ENCODE assay signal across 14 cellular contexts in the genomic region with DNA sequence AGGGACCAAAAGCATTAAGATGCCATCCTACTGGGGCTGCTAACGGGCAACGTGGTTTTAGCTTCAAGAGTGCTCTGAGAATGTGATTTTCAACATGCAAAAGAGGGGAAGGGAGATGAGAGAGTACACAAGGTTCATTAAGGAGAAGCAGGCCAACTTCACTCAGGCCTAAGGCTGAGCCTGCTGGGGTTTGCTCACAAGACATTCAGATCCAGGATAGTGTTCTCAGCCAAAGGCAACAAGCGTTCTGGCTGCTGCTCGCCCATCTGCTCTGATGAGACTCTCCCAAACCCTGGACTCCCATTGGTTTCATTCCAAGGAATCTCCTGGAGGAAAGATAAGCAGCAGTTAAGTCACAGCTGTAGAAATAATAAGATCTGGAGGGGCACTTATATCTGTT. TPM values are rescaled to one million over a fixed set of nuclear protein-coding genes. Genes with fewer than 3 reads are reported as not detected.
DNase-seq lines count a peak whose midpoint lies in the region; ATAC-seq and TF ChIP-seq lines count a peak whose summit lies in the region.
"Had no signal": no experiment of that assay in that cellular context is flagged by ENCODE, and none has a peak within 500 bp of the region (broad histone marks: within the 10 kb centered on the region; RNA-seq: fewer than 3 reads in every experiment).

No MANE protein-coding gene starts in this region.

- no peak overlapping the region for H3K4me2 ChIP-seq in PC-3 (ENCODE audit: low read length)

- intact Hi-C loops in left cardiac atrium (cut with DNase I): no loop called here
- intact Hi-C loops in PC-3 (cut with micrococcal nuclease): no loop called here

- no peaks in the 10 kb centered on the region for H3K4me1 Mint-ChIP-seq in activated CD4-positive, alpha-beta T cell treated with anti-CD3 and anti-CD28 coated beads, Interleukin-2, amount 10 ng/mL, durations not matched to agents 7 days and 5 days
- H3K4me1 Mint-ChIP-seq: activated naive CD4-positive, alpha-beta T cell treated with anti-CD3 and anti-CD28 coated beads, Interleukin-2, amount 10 ng/mL, durations not matched to agents 7 days and 5 days had no signal

- no peak overlapping the region for H2AFZ ChIP-seq in PC-3 (ENCODE audit: low read length)

- no peak overlapping the region for H3K4me3 Mint-ChIP-seq in activated CD4-positive, alpha-beta T cell treated with anti-CD3 and anti-CD28 coated beads, Interleukin-2, amount 10 ng/mL, durations not matched to agents 7 days and 5 days
- H3K4me3 Mint-ChIP-seq: activated naive CD4-positive, alpha-beta T cell treated with anti-CD3 and anti-CD28 coated beads, Interleukin-2, amount 10 ng/mL, durations not matched to agents 7 days and 5 days had no signal

- H3K9me2 ChIP-seq in PC-3 (replicated peaks; ENCODE audit: low read length): no peaks in the 10 kb centered on the region

- H3K9me3 ChIP-seq in PC-3 (ENCODE audit: low read length): no peaks in the 10 kb centered on the region
- H3K9me3 ChIP-seq in HAP-1: no peaks in the 10 kb centered on the region
- H3K9me3 ChIP-seq: BE2C had no signal

- BruUV-seq in PC-3 (replicated peaks; lab: Mats Ljungman, UMichigan): no TSS peak

- H3K9ac ChIP-seq in PC-3 (ENCODE audit: low read length): no peak overlapping the region

- no peak for TF ChIP-seq CTCF in PC-3 (conservative IDR thresholded peaks at IDR 0.05; ENCODE audit: low read depth, low read length)

- H3K27ac ChIP-seq in PC-3 (ENCODE audit: low read length): no peak overlapping the region
- H3K27ac ChIP-seq: epithelial cell of prostate had no signal

- no peaks in the 10 kb centered on the region for H3K36me3 Mint-ChIP-seq in activated CD4-positive, alpha-beta T cell treated with anti-CD3 and anti-CD28 coated beads, Interleukin-2, amount 10 ng/mL, durations not matched to agents 7 days and 5 days (ENCODE audit: low read depth)
- H3K36me3 Mint-ChIP-seq: activated naive CD4-positive, alpha-beta T cell treated with anti-CD3 and anti-CD28 coated beads, Interleukin-2, amount 10 ng/mL, durations not matched to agents 7 days and 5 days had no signal

- no peaks in the 10 kb centered on the region for H3F3A ChIP-seq in PC-3 (ENCODE audit: low read length, unreplicated experiment)

- no peaks in the 10 kb centered on the region for H4K20me1 ChIP-seq in PC-3 (ENCODE audit: low read length)

- H3K4me3 ChIP-seq in PC-3 (ENCODE audit: low read length) (no peak overlapping the region), HAP-1 (no peak overlapping the region)

- no peak overlapping the region for H3K27ac Mint-ChIP-seq in activated CD4-positive, alpha-beta T cell treated with anti-CD3 and anti-CD28 coated beads, Interleukin-2, amount 10 ng/mL, durations not matched to agents 7 days and 5 days
- H3K27ac Mint-ChIP-seq: activated naive CD4-positive, alpha-beta T cell treated with anti-CD3 and anti-CD28 coated beads, Interleukin-2, amount 10 ng/mL, durations not matched to agents 7 days and 5 days had no signal

- in situ Hi-C loops in HAP-1 (cut with MboI; ENCODE audit: low sequenced_read_pairs): no loop called here

- H3K27me3 Mint-ChIP-seq in activated CD4-positive, alpha-beta T cell treated with anti-CD3 and anti-CD28 coated beads, Interleukin-2, amount 10 ng/mL, durations not matched to agents 7 days and 5 days: no peaks in the 10 kb centered on the region

- H3K9me3 Mint-ChIP-seq in activated CD4-positive, alpha-beta T cell treated with anti-CD3 and anti-CD28 coated beads, Interleukin-2, amount 10 ng/mL, durations not matched to agents 7 days and 5 days: peaks cover 4% of the 10 kb centered on the region
- H3K9me3 Mint-ChIP-seq: activated naive CD4-positive, alpha-beta T cell treated with anti-CD3 and anti-CD28 coated beads, Interleukin-2, amount 10 ng/mL, durations not matched to agents 7 days and 5 days had no signal

- H3K4me1 ChIP-seq in PC-3 (ENCODE audit: insufficient read depth, low read length) (peaks cover 13% of the 10 kb centered on the region), HAP-1 (no peaks in the 10 kb centered on the region)
- H3K4me1 ChIP-seq: BE2C had no signal

- H3K27me3 ChIP-seq in PC-3 (ENCODE audit: low read length) (no peaks in the 10 kb centered on the region), HAP-1 (ENCODE audit: low read depth) (no peaks in the 10 kb centered on the region)
- H3K27me3 ChIP-seq: BE2C had no signal

- DNase-seq in Daoy (ENCODE audit: low read depth) (peak; percentile 49), astrocyte of the hippocampus (ENCODE audit: low read depth, low spot score) (peak; percentile 69), left cardiac atrium (peak; percentile 76), pons (ENCODE audit: low spot score) (peak; percentile 44), PC-3 (no peak), HAP-1 (ENCODE audit: low spot score in 2 of 2) (no peak)
- DNase-seq in activated CD4-positive, alpha-beta T cell treated with anti-CD3 and anti-CD28 coated beads, Interleukin-2, amount 10 ng/mL, durations not matched to agents 7 days and 5 days: no peak
- DNase-seq: activated CD4-positive, alpha-beta T cell treated with anti-CD3 and anti-CD28 coated beads, Interleukin-2, amount 50 U/mL, for 48 hours; activated naive CD4-positive, alpha-beta T cell treated with anti-CD3 and anti-CD28 coated beads, Interleukin-2, amount 10 ng/mL, durations not matched to agents 7 days and 5 days; BE2C; H7; NCI-H510A treated with DMSO at 0.1 percent for 48 hours had no signal

- ATAC-seq in left cardiac atrium: peak; percentile 93 to 95
- no peak for ATAC-seq in PC-3
- ATAC-seq in HG02885 (IDR thresholded peaks at IDR 0.05; ENCODE audit: poor library complexity, unreplicated experiment): no peak

- no peaks in the 10 kb centered on the region for H3K79me2 ChIP-seq in PC-3 (ENCODE audit: low read length)

- CTCF ChIA-PET in PC-3 (lab: Charles Lee): no interaction called here
- CTCF ChIA-PET in activated CD4-positive, alpha-beta T cell treated with anti-CD3 and anti-CD28 coated beads, Interleukin-2, amount 10 ng/mL, durations not matched to agents 7 days and 5 days (lab: Charles Lee): interaction anchor here (0.9 to 1.4 kb wide), 4 partner anchors 9 to 19 kb away, joined by 3 to 4 read pairs (median 3); no protein-coding TSS in a partner anchor

- POLR2A ChIA-PET in PC-3 (lab: Charles Lee; ENCODE audit: unreplicated experiment): no interaction called here
- POLR2A ChIA-PET in activated CD4-positive, alpha-beta T cell treated with anti-CD3 and anti-CD28 coated beads, Interleukin-2, amount 10 ng/mL, durations not matched to agents 7 days and 5 days (lab: Charles Lee): no interaction called here

- H3K36me3 ChIP-seq in PC-3 (ENCODE audit: low read depth, low read length) (no peaks in the 10 kb centered on the region), HAP-1 (replicated peaks) (no peaks in the 10 kb centered on the region)
- H3K36me3 ChIP-seq: BE2C had no signal

RNA-seq across cellular contexts. Expression of a gene that starts 23.6 kb away (rescaled TPM):
- total RNA-seq in Daoy (2014; rRNA removed; shearing (Covaris generic)): 0.06 TPM in 1 of 2 replicates, not detected in the other
- total RNA-seq in left cardiac atrium: 1 to 10 TPM in 1 of 2 donors, under 1 TPM in 1; 0.68 to 2.3 TPM
- 0.29 TPM in 1 of 2 replicates, not detected in the other for total RNA-seq in PC-3 (2014; rRNA removed)
- under 1 TPM; 0.40 to 0.67 TPM for total RNA-seq in activated CD4-positive, alpha-beta T cell treated with anti-CD3 and anti-CD28 coated beads, Interleukin-2, amount 10 ng/mL, durations not matched to agents 7 days and 5 days
- total RNA-seq: H7 had no signal

RNA-seq across cellular contexts. Expression of a gene that starts 44.2 kb away (rescaled TPM):
- total RNA-seq in Daoy (2014; rRNA removed; shearing (Covaris generic)): 0.95 and 2.7 TPM in 2 replicates
- total RNA-seq in left cardiac atrium (1 to 10 TPM; 4.6 to 6.0 TPM), PC-3 (2014; rRNA removed) (0.92 and 1.7 TPM in 2 replicates)
- total RNA-seq in activated CD4-positive, alpha-beta T cell treated with anti-CD3 and anti-CD28 coated beads, Interleukin-2, amount 10 ng/mL, durations not matched to agents 7 days and 5 days: 10 to 100 TPM; 25.3 to 29.0 TPM

Comparison
In these comparisons a context has a peak if more than half of its experiments do, and no peak if none do; other contexts are left out.
1. DNase-seq: peak in Daoy (single experiment), astrocyte of the hippocampus (single experiment), left cardiac atrium (single experiment) and pons (single experiment); none in PC-3 (single experiment), activated CD4-positive, alpha-beta T cell treated with anti-CD3 and anti-CD28 coated beads, Interleukin-2, amount 10 ng/mL, durations not matched to agents 7 days and 5 days (single experiment) and HAP-1 (0 of 2).
2. ATAC-seq: peak in left cardiac atrium (2 of 2); none in PC-3 (single experiment) and HG02885 (single experiment).